Comparison of ENCODE assay signal across 8 cellular contexts in the genomic region with DNA sequence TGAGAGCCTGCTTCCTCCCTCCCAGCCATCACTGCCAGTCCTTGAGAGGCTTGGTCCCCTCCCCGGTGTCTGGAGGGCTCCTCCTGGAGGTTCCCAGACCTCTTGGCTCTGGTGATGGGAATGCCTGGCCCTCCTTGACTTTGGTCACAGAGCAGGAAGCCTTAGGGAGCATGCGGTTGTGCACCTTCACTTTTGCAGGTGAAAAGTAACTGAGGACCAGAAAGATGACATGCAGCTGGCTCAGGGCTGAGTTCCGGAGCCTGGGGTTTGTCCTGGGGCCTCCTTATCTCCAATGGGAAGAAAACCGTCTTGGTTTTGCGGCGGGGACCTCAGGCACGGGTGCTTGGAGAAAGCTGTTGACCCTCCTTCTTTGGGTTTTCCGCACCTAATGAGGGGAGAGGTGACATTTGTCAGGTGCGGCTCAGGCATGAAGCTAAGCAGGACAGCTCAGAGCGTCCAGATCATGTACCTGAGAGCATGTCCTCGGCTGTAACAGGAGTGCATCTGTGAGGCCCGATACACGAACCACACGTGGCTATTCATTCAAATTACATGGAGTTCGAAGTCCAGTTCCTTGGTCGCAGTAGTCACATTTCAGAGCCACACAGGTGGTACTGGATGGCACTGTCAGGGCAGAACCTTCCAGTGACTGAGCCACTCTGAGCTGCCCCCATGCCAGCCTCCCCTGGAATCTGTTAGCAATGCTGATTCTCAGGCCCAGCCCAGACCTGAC. TPM values are rescaled to one million over a fixed set of nuclear protein-coding genes. Genes with fewer than 3 reads are reported as not detected.
DNase-seq lines count a peak whose midpoint lies in the region; ATAC-seq, FAIRE-seq and TF ChIP-seq lines count a peak whose summit lies in the region.
"Had no signal": no experiment of that assay in that cellular context is flagged by ENCODE, and none has a peak within 500 bp of the region (broad histone marks: within the 10 kb centered on the region; RNA-seq: fewer than 3 reads in every experiment).

No MANE protein-coding gene starts in this region.

- ATAC-seq in HG02642 (IDR thresholded peaks at IDR 0.05; ENCODE audit: poor library complexity, unreplicated experiment) (no peak), left lobe of liver (no peak)

- H3K27me3 Mint-ChIP-seq in chondrocyte (ENCODE audit: low read depth), result peaks cover 2% of the 10 kb centered on the region

- H3K4me1 Mint-ChIP-seq in chondrocyte (ENCODE audit: low read depth), result no peaks in the 10 kb centered on the region

- TF ChIP-seq POLR2A in spleen (IDR thresholded peaks at IDR 0.05), result no peak

- no peaks in the 10 kb centered on the region for H4K20me1 ChIP-seq in OCI-LY3 (ENCODE audit: insufficient read depth, low read length)

- TF ChIP-seq CTCF in OCI-LY3 (IDR thresholded peaks at IDR 0.05; ENCODE audit: low read depth, low read length) (no peak), right atrium auricular region (IDR thresholded peaks at IDR 0.05) (no peak), spleen (IDR thresholded peaks at IDR 0.05 in 8 of 11, conservative IDR thresholded peaks at IDR 0.05 in 3 of 11) (no peak), chondrocyte (IDR thresholded peaks at IDR 0.05) (no peak)

- no peaks in the 10 kb centered on the region for H3K9me3 Mint-ChIP-seq in chondrocyte (ENCODE audit: low read depth)

- H3K4me3 Mint-ChIP-seq in chondrocyte (ENCODE audit: unreplicated experiment), result no peak overlapping the region

- H3K27ac Mint-ChIP-seq in chondrocyte (ENCODE audit: unreplicated experiment), result no peak overlapping the region

- H3K9me3 ChIP-seq in OCI-LY3 (ENCODE audit: insufficient read depth, low read length) (no peaks in the 10 kb centered on the region), right atrium auricular region (no peaks in the 10 kb centered on the region), spleen (no peaks in the 10 kb centered on the region)

- intact Hi-C loops in spleen (cut with DNase I; ENCODE audit: low total_unique reads), result loop anchor here (10.0 kb wide), 1 partner anchor 64 kb away; a partner anchor contains a TSS

- WGBS in spleen, 5 donors, result 87 to 91% (median 89%) methylated on average over 15 to 16 of the region's 16 CpGs

- H3K27me3 ChIP-seq in OCI-LY3 (ENCODE audit: low read depth, low read length), result 0 out of 2 replicates have a peak, but pooled peaks cover 4% of the 10 kb centered on the region
- no peaks in the 10 kb centered on the region for H3K27me3 ChIP-seq in right atrium auricular region
- H3K27me3 ChIP-seq in spleen (replicated peaks in 1 of 7), result no peaks in the 10 kb centered on the region

- no peaks in the 10 kb centered on the region for H3K79me2 ChIP-seq in OCI-LY3 (ENCODE audit: low read length)

- H3K36me3 Mint-ChIP-seq in chondrocyte (ENCODE audit: low read depth), result no peaks in the 10 kb centered on the region

- H3K4me2 ChIP-seq in OCI-LY3 (ENCODE audit: low read length), result peak overlapping the region; percentile 99

- FAIRE-seq in GM19239 (lab: Jason Lieb, UNC), result peak; percentile 11

- DNase-seq in GM19239 (ENCODE audit: insufficient read length, low spot score) (no peak), right atrium auricular region (ENCODE audit: low spot score) (peak; percentile 57), spleen (peak; percentile 77), left lobe of liver (ENCODE audit: low spot score) (no peak), chondrocyte (ENCODE audit: low spot score) (no peak)
- DNase-seq: NCI-H510A treated with DMSO at 0.1 percent for 48 hours had no signal

- H3K36me3 ChIP-seq in OCI-LY3 (replicated peaks; ENCODE audit: low read depth, low read length) (no peaks in the 10 kb centered on the region), right atrium auricular region (no peaks in the 10 kb centered on the region), spleen (peaks cover 0 to 26% (median 1%) of the 10 kb centered on the region in 6 donors)

- H3K27ac ChIP-seq in OCI-LY3 (ENCODE audit: low read length) (no peak overlapping the region), right atrium auricular region (peak overlapping the region; percentile 88 to 90), spleen (peak overlapping the region; percentile 88 to 99 (median 95))

- no peak overlapping the region for H2AFZ ChIP-seq in OCI-LY3 (ENCODE audit: low read depth, low read length)

- H3K4me3 ChIP-seq in OCI-LY3 (ENCODE audit: low read length) (peak overlapping the region; percentile 78), right atrium auricular region (peak overlapping the region; percentile 25 to 49), spleen (peak overlapping the region in 7 of 8 donors; percentile 29 to 82 (median 49))

- no peak overlapping the region for H3K9ac ChIP-seq in OCI-LY3 (ENCODE audit: low read length)

- H3K4me1 ChIP-seq in OCI-LY3 (ENCODE audit: low read length), result peaks cover 33% of the 10 kb centered on the region
- peaks cover 0 to 30% of the 10 kb centered on the region in 2 donors for H3K4me1 ChIP-seq in right atrium auricular region
- H3K4me1 ChIP-seq in spleen, result peaks cover 25 to 65% (median 49%) of the 10 kb centered on the region in 6 donors

RNA-seq across cellular contexts. Expression of a gene that starts 0.6 kb away (rescaled TPM):
- total RNA-seq in right atrium auricular region (1 to 10 TPM; 5.5 to 5.9 TPM), spleen (100 to 1,000 TPM in 2 of 7 donors, 10 to 100 TPM in 5; 56.5 to 109 (median 75.3) TPM), left lobe of liver (0.75 TPM), chondrocyte (not detected in 3 replicates)
- 10 to 100 TPM; 20.0 to 34.6 (median 26.8) TPM for polyA plus RNA-seq in spleen

RNA-seq across cellular contexts. Expression of a gene that starts 44.6 kb away (rescaled TPM):
- total RNA-seq in right atrium auricular region (not detected), spleen (1 to 10 TPM in 2 of 7 donors, under 1 TPM in 2, not detected in 3; 0.77 to 1.3 (median 1.0) TPM), left lobe of liver (0.91 TPM), chondrocyte (not detected in 3 replicates)
- polyA plus RNA-seq in spleen, result 1 to 10 TPM; 1.4 to 1.9 (median 1.5) TPM

Comparison
In these comparisons a context has a peak if more than half of its experiments do, and no peak if none do; other contexts are left out.
1. DNase-seq: peak in right atrium auricular region (single experiment) and spleen (single experiment); none in GM19239 (single experiment), left lobe of liver (single experiment) and chondrocyte (single experiment).
2. RNA of a gene that starts 0.6 kb away (total RNA-seq): 56.5 to 109 TPM in spleen; 5.5 to 5.9 TPM in right atrium auricular region, 0.75 TPM in left lobe of liver (single experiment) and not detected in chondrocyte; every median in the first group is over 4 times any median in the second.
3. Peak in every context shown above with its lines, with median percentiles within 50 percentile points of each other: H3K4me3 ChIP-seq.